Comparison of ENCODE assay signal across 18 cellular contexts in genomic region chr15:64146885-64147681, GRCh38. TPM values are rescaled to one million over a fixed set of nuclear protein-coding genes. Genes with fewer than 3 reads are reported as not detected.
A peak's percentile ranks its signal among the peaks of the same experiment; 100 is the strongest.
DNase-seq lines count a peak whose midpoint lies in the region; ATAC-seq, FAIRE-seq and TF ChIP-seq lines count a peak whose summit lies in the region.
"Had no signal": no experiment of that assay in that cellular context is flagged by ENCODE, and none has a peak within 500 bp of the region (broad histone marks: within the 10 kb centered on the region; RNA-seq: fewer than 3 reads in every experiment).

No MANE protein-coding gene starts in this region.

- H4K20me1 ChIP-seq in GM12878 (ENCODE audit: control insufficient read depth, insufficient read depth): no peaks in the 10 kb centered on the region

- CTCF ChIA-PET in GM12878 (lab: Yijun Ruan, JAX): interaction anchor here (0.7 to 1.4 kb wide), 3 partner anchors 10 to 455 kb away, joined by 3 read pairs; partner anchors contain the start of gene CIAO2A
- CTCF ChIA-PET in activated CD4-positive, alpha-beta memory T cell treated with anti-CD3 and anti-CD28 coated beads, Interleukin-2, amount 10 ng/mL, durations not matched to agents 7 days and 5 days (lab: Charles Lee): interaction anchor here (0.9 to 1.0 kb wide), 2 partner anchors 10 to 78 kb away, joined by 3 read pairs; no protein-coding TSS in a partner anchor

- H3K9me3 Mint-ChIP-seq in neural crest cell: no peaks in the 10 kb centered on the region
- H3K9me3 Mint-ChIP-seq in activated CD4-positive, alpha-beta memory T cell treated with anti-CD3 and anti-CD28 coated beads, Interleukin-2, amount 10 ng/mL, durations not matched to agents 7 days and 5 days: no peaks in the 10 kb centered on the region
- H3K9me3 Mint-ChIP-seq: activated T-helper 17 cell treated with anti-CD3 and anti-CD28 coated beads, Interleukin-2, amount 50 U/mL, for 72 hours; CD14-positive monocyte; nephron progenitor cell had no signal

- TF ChIP-seq POLR2A in GM12878 (IDR thresholded peaks at IDR 0.05; ENCODE audit: low read depth, low read length): 0 out of 2 replicates have a peak, but pooled peaks have one; percentile 21

- POLR2A ChIA-PET in GM12878 (lab: Charles Lee): interaction anchor here (0.5 to 0.8 kb wide), 4 partner anchors 17 to 658 kb away, joined by 3 read pairs; no protein-coding TSS in a partner anchor
- POLR2A ChIA-PET in activated CD4-positive, alpha-beta memory T cell treated with anti-CD3 and anti-CD28 coated beads, Interleukin-2, amount 10 ng/mL, durations not matched to agents 7 days and 5 days (lab: Charles Lee): interaction anchor here (2.6 kb wide), 1 partner anchor 15 kb away, joined by 12 read pairs; the partner anchor contains the start of gene PPIB

- no peak overlapping the region for H3K27ac ChIP-seq in GM12878 (ENCODE audit: control insufficient read depth, insufficient read depth)
- H3K27ac ChIP-seq: body of pancreas, HL-60, suprapubic skin had no signal

- no peak for ATAC-seq in GM12878
- ATAC-seq: activated T-helper 17 cell treated with anti-CD3 and anti-CD28 coated beads, Interleukin-2, amount 50 U/mL, for 72 hours; body of pancreas; left colon had no signal

- H3K9ac ChIP-seq in GM12878 (ENCODE audit: control insufficient read depth, insufficient read depth, low read length): no peak overlapping the region

- no peak for TF ChIP-seq CTCF in GM12878 (IDR thresholded peaks at IDR 0.05 in 2 of 3, conservative IDR thresholded peaks at IDR 0.05 in 1 of 3; ENCODE audit: control insufficient read depth in 2 of 3, extremely low read depth in 1 of 3, insufficient read depth in 1 of 3, low read depth in 3 of 3, low read length in 3 of 3)
- TF ChIP-seq CTCF in neural crest cell (conservative IDR thresholded peaks at IDR 0.05): no peak

- H3K27ac Mint-ChIP-seq in neural crest cell (ENCODE audit: unreplicated experiment): no peak overlapping the region
- H3K27ac Mint-ChIP-seq in activated CD4-positive, alpha-beta memory T cell treated with anti-CD3 and anti-CD28 coated beads, Interleukin-2, amount 10 ng/mL, durations not matched to agents 7 days and 5 days: no peak overlapping the region
- H3K27ac Mint-ChIP-seq: activated T-helper 17 cell treated with anti-CD3 and anti-CD28 coated beads, Interleukin-2, amount 50 U/mL, for 72 hours; nephron progenitor cell had no signal

- no TSS peak for BruUV-seq in GM12878 (replicated peaks; lab: Mats Ljungman, UMichigan)

- H3K4me1 ChIP-seq in GM12878 (ENCODE audit: control insufficient read depth, insufficient read depth, low read length): peaks cover 54% of the 10 kb centered on the region

- H3K9me3 ChIP-seq in GM12878 (replicated peaks; ENCODE audit: control insufficient read depth, insufficient read depth, low read length): no peaks in the 10 kb centered on the region
- H3K9me3 ChIP-seq: body of pancreas, suprapubic skin had no signal

- in situ Hi-C loops in GM12878 (cut with MboI): no loop called here

- DNase-seq in OCI-M1 (lab: John Stamatoyannopoulos, UW) (peak; percentile 60), GM12878 (ENCODE audit: low read depth, low spot score) (no peak), neural crest cell (ENCODE audit: low read depth, low spot score) (no peak), DMS79 (lab: John Stamatoyannopoulos, UW) (no peak), HK-2 (ENCODE audit: unreplicated experiment) (no peak)
- no peak for DNase-seq in activated CD4-positive, alpha-beta memory T cell treated with anti-CD3 and anti-CD28 coated beads, Interleukin-2, amount 10 ng/mL, durations not matched to agents 7 days and 5 days
- DNase-seq: activated CD4-positive, alpha-beta T cell treated with anti-CD3 and anti-CD28 coated beads for 48 hours; body of pancreas; EL; left colon; NCI-H2029 treated with DMSO at 0.1 percent for 48 hours; nephron progenitor cell; small intestine had no signal

- H3K36me3 Mint-ChIP-seq in neural crest cell (ENCODE audit: low read depth): peaks cover 8% of the 10 kb centered on the region
- H3K36me3 Mint-ChIP-seq in activated CD4-positive, alpha-beta memory T cell treated with anti-CD3 and anti-CD28 coated beads, Interleukin-2, amount 10 ng/mL, durations not matched to agents 7 days and 5 days (ENCODE audit: low read depth): peaks cover 12% of the 10 kb centered on the region

- H3K27me3 ChIP-seq in GM12878 (replicated peaks in 1 of 2; ENCODE audit: control insufficient read depth in 2 of 2, insufficient read depth in 2 of 2, low read length in 1 of 2): no peaks in the 10 kb centered on the region
- H3K27me3 ChIP-seq: body of pancreas had no signal

- H3K36me3 ChIP-seq in GM12878 (ENCODE audit: control insufficient read depth in 2 of 2, insufficient read depth in 2 of 2, low read length in 1 of 2): peaks cover 5% of the 10 kb centered on the region in 2 experiments

- RAD21 ChIA-PET in GM12878 (lab: Charles Lee; ENCODE audit: unreplicated experiment): no interaction called here

- TF ChIP-seq RAD21 in GM12878 (IDR thresholded peaks at IDR 0.05; ENCODE audit: insufficient read depth, low read depth, low read length): no peak

- peaks cover 37% of the 10 kb centered on the region for H3K4me1 Mint-ChIP-seq in neural crest cell
- peaks cover 19% of the 10 kb centered on the region for H3K4me1 Mint-ChIP-seq in activated CD4-positive, alpha-beta memory T cell treated with anti-CD3 and anti-CD28 coated beads, Interleukin-2, amount 10 ng/mL, durations not matched to agents 7 days and 5 days

- SMC1A ChIA-PET in GM12878 (lab: Charles Lee; ENCODE audit: uncharacterized antibody, unreplicated experiment): interaction anchor here (1.1 to 1.7 kb wide), 3 partner anchors 13 to 53 kb away, joined by 3 read pairs; no protein-coding TSS in a partner anchor

- no peak overlapping the region for H3K4me3 ChIP-seq in GM12878
- H3K4me3 ChIP-seq: body of pancreas, suprapubic skin had no signal

- peak overlapping the region; percentile 57 for H3K4me3 Mint-ChIP-seq in neural crest cell
- H3K4me3 Mint-ChIP-seq in activated CD4-positive, alpha-beta memory T cell treated with anti-CD3 and anti-CD28 coated beads, Interleukin-2, amount 10 ng/mL, durations not matched to agents 7 days and 5 days: no peak overlapping the region
- H3K4me3 Mint-ChIP-seq: activated T-helper 17 cell treated with anti-CD3 and anti-CD28 coated beads, Interleukin-2, amount 50 U/mL, for 72 hours; CD14-positive monocyte; nephron progenitor cell had no signal

- H3K4me2 ChIP-seq in GM12878 (ENCODE audit: control insufficient read depth, insufficient read depth): no peak overlapping the region

- no peak for TF ChIP-seq EP300 in GM12878 (IDR thresholded peaks at IDR 0.05; ENCODE audit: borderline replicate concordance in 1 of 2, control insufficient read depth in 1 of 2, low read depth in 2 of 2, low read length in 2 of 2)

- H2AFZ ChIP-seq in GM12878 (ENCODE audit: control insufficient read depth, low read depth, low read length): no peak overlapping the region

- intact Hi-C loops in GM12878 (cut with micrococcal nuclease; ENCODE audit: unreplicated experiment): no loop called here

- no peak for FAIRE-seq in GM12878 (lab: Jason Lieb, UNC)
- FAIRE-seq: H1, small intestine had no signal

- WGBS in GM12878 (ENCODE audit: insufficient coverage, insufficient replicate concordance, low lambda C conversion rate, missing lambda C conversion rate): 99% methylated on average over 19 of the region's 26 CpGs

- H3K79me2 ChIP-seq in GM12878 (ENCODE audit: control insufficient read depth, insufficient read depth, low read length): peaks cover 5% of the 10 kb centered on the region

- peaks cover 14% of the 10 kb centered on the region for H3K27me3 Mint-ChIP-seq in neural crest cell (ENCODE audit: low read depth)
- no peaks in the 10 kb centered on the region for H3K27me3 Mint-ChIP-seq in activated CD4-positive, alpha-beta memory T cell treated with anti-CD3 and anti-CD28 coated beads, Interleukin-2, amount 10 ng/mL, durations not matched to agents 7 days and 5 days

RNA-seq across cellular contexts. Expression of gene SNX22, which starts 4.4 kb away (rescaled TPM):
- 19.1 and 22.5 TPM in 2 replicates for total RNA-seq in GM12878 (2013; cell fraction: nucleolus; rRNA removed)
- total RNA-seq in GM12878 (2014; rRNA removed) (23.2 and 25.7 TPM in 2 replicates), GM12878 (2014; rRNA removed; fragmentation: Illumina TruSeq; extraction: Trizol) (11.1 and 12.2 TPM in 2 replicates), GM12878 (2021) (23.2 and 26.1 TPM in 2 replicates), neural crest cell (12.7 and 12.9 TPM in 2 replicates)
- polyA plus RNA-seq in GM12878 (2011; ENCODE audit: low read depth): 3.8 TPM
- polyA plus RNA-seq in GM12878 (2011; rRNA removed) (3.2 and 4.4 TPM in 2 replicates), GM12878 (2014; fragmentation: Illumina TruSeq; extraction: Trizol) (6.6 and 10.4 TPM in 2 replicates), GM12878 (2014; fragmentation: Nextera tagmentation; extraction: Ambion mirVana) (1 to 10 TPM; 6.3 to 6.8 TPM), GM12878 (2014; rRNA removed) (26.1 and 29.0 TPM in 2 replicates), GM12878 (2016; fragmentation: Nextera tagmentation; extraction: Ambion mirVana) (1 to 10 TPM; 6.4 to 6.9 TPM)
- 8.4 and 9.9 TPM in 2 replicates for polyA plus RNA-seq in GM12878 (2011; cell fraction: cytosol; rRNA removed)
- 40.5 and 42.5 TPM in 2 replicates for polyA plus RNA-seq in GM12878 (2011; cell fraction: nucleus; rRNA removed)
- polyA plus RNA-seq in GM12878 (2012): 7.4 and 8.1 TPM in 2 replicates
- polyA minus RNA-seq in GM12878 (2011; rRNA and poly(A)+ RNA removed): 6.1 and 10.1 TPM in 2 replicates
- polyA minus RNA-seq in GM12878 (2011; cell fraction: cytosol; rRNA and poly(A)+ RNA removed): 1.6 and 2.0 TPM in 2 replicates
- 13.7 and 25.9 TPM in 2 replicates for polyA minus RNA-seq in GM12878 (2011; cell fraction: nucleus; rRNA and poly(A)+ RNA removed)
- total RNA-seq in activated CD4-positive, alpha-beta memory T cell treated with anti-CD3 and anti-CD28 coated beads, Interleukin-2, amount 10 ng/mL, durations not matched to agents 7 days and 5 days: under 1 TPM; 0.55 to 0.68 TPM

RNA-seq across cellular contexts. Expression of gene PPIB, which starts 15.7 kb away (rescaled TPM):
- total RNA-seq in GM12878 (2013; cell fraction: nucleolus; rRNA removed): 92.7 and 97.9 TPM in 2 replicates
- total RNA-seq in GM12878 (2014; rRNA removed): 336 and 349 TPM in 2 replicates
- total RNA-seq in GM12878 (2014; rRNA removed; fragmentation: Illumina TruSeq; extraction: Trizol): 401 and 446 TPM in 2 replicates
- total RNA-seq in GM12878 (2021): 404 and 424 TPM in 2 replicates
- polyA plus RNA-seq in GM12878 (2011; ENCODE audit: low read depth): 388 TPM
- 281 and 344 TPM in 2 replicates for polyA plus RNA-seq in GM12878 (2011; rRNA removed)
- polyA plus RNA-seq in GM12878 (2011; cell fraction: cytosol; rRNA removed): 359 and 447 TPM in 2 replicates
- 184 and 201 TPM in 2 replicates for polyA plus RNA-seq in GM12878 (2011; cell fraction: nucleus; rRNA removed)
- polyA plus RNA-seq in GM12878 (2012): 477 and 571 TPM in 2 replicates
- polyA plus RNA-seq in GM12878 (2014; fragmentation: Illumina TruSeq; extraction: Trizol): 284 and 570 TPM in 2 replicates
- polyA plus RNA-seq in GM12878 (2014; fragmentation: Nextera tagmentation; extraction: Ambion mirVana): 100 to 1,000 TPM; 831 to 858 TPM
- 393 and 399 TPM in 2 replicates for polyA plus RNA-seq in GM12878 (2014; rRNA removed)
- 100 to 1,000 TPM; 915 to 936 TPM for polyA plus RNA-seq in GM12878 (2016; fragmentation: Nextera tagmentation; extraction: Ambion mirVana)
- polyA minus RNA-seq in GM12878 (2011; rRNA and poly(A)+ RNA removed): 248 and 256 TPM in 2 replicates
- polyA minus RNA-seq in GM12878 (2011; cell fraction: cytosol; rRNA and poly(A)+ RNA removed): 100 and 121 TPM in 2 replicates
- polyA minus RNA-seq in GM12878 (2011; cell fraction: nucleus; rRNA and poly(A)+ RNA removed): 23.7 and 44.3 TPM in 2 replicates
- 398 and 406 TPM in 2 replicates for total RNA-seq in neural crest cell
- total RNA-seq in activated CD4-positive, alpha-beta memory T cell treated with anti-CD3 and anti-CD28 coated beads, Interleukin-2, amount 10 ng/mL, durations not matched to agents 7 days and 5 days: 100 to 1,000 TPM; 392 to 410 TPM

RNA-seq across cellular contexts. Expression of gene SNX1, which starts 51.3 kb away (rescaled TPM):
- total RNA-seq in GM12878 (2013; cell fraction: nucleolus; rRNA removed): 73.0 and 74.8 TPM in 2 replicates
- total RNA-seq in GM12878 (2014; rRNA removed) (31.7 and 47.7 TPM in 2 replicates), GM12878 (2014; rRNA removed; fragmentation: Illumina TruSeq; extraction: Trizol) (60.4 and 62.5 TPM in 2 replicates), GM12878 (2021) (107 and 115 TPM in 2 replicates), neural crest cell (104 and 131 TPM in 2 replicates)
- polyA plus RNA-seq in GM12878 (2011; ENCODE audit: low read depth): 35.5 TPM
- polyA plus RNA-seq in GM12878 (2011; rRNA removed) (97.7 and 107 TPM in 2 replicates), GM12878 (2014; fragmentation: Illumina TruSeq; extraction: Trizol) (92.2 and 97.0 TPM in 2 replicates), GM12878 (2014; fragmentation: Nextera tagmentation; extraction: Ambion mirVana) (10 to 100 TPM; 17.8 to 32.3 TPM), GM12878 (2014; rRNA removed) (79.8 and 95.7 TPM in 2 replicates), GM12878 (2016; fragmentation: Nextera tagmentation; extraction: Ambion mirVana) (100 to 1,000 TPM; 113 TPM)
- polyA plus RNA-seq in GM12878 (2011; cell fraction: cytosol; rRNA removed): 86.6 and 101 TPM in 2 replicates
- polyA plus RNA-seq in GM12878 (2011; cell fraction: nucleus; rRNA removed): 133 and 168 TPM in 2 replicates
- 58.2 and 60.8 TPM in 2 replicates for polyA plus RNA-seq in GM12878 (2012)
- 70.5 and 78.2 TPM in 2 replicates for polyA minus RNA-seq in GM12878 (2011; rRNA and poly(A)+ RNA removed)
- 24.1 and 30.9 TPM in 2 replicates for polyA minus RNA-seq in GM12878 (2011; cell fraction: cytosol; rRNA and poly(A)+ RNA removed)
- polyA minus RNA-seq in GM12878 (2011; cell fraction: nucleus; rRNA and poly(A)+ RNA removed): 29.1 and 41.5 TPM in 2 replicates
- 100 to 1,000 TPM; 115 to 129 TPM for total RNA-seq in activated CD4-positive, alpha-beta memory T cell treated with anti-CD3 and anti-CD28 coated beads, Interleukin-2, amount 10 ng/mL, durations not matched to agents 7 days and 5 days

RNA-seq across cellular contexts. Expression of gene CIAO2A, which starts 53.4 kb away (rescaled TPM):
- total RNA-seq in GM12878 (2013; cell fraction: nucleolus; rRNA removed): 28.6 and 31.7 TPM in 2 replicates
- total RNA-seq in GM12878 (2014; rRNA removed) (169 and 200 TPM in 2 replicates), GM12878 (2014; rRNA removed; fragmentation: Illumina TruSeq; extraction: Trizol) (159 and 160 TPM in 2 replicates), GM12878 (2021) (94.5 and 101 TPM in 2 replicates), neural crest cell (66.1 and 66.2 TPM in 2 replicates)
- polyA plus RNA-seq in GM12878 (2011; ENCODE audit: low read depth): 57.0 TPM
- polyA plus RNA-seq in GM12878 (2011; rRNA removed) (209 and 341 TPM in 2 replicates), GM12878 (2014; fragmentation: Illumina TruSeq; extraction: Trizol) (132 and 138 TPM in 2 replicates), GM12878 (2014; fragmentation: Nextera tagmentation; extraction: Ambion mirVana) (100 to 1,000 TPM; 264 to 303 TPM), GM12878 (2014; rRNA removed) (164 and 198 TPM in 2 replicates), GM12878 (2016; fragmentation: Nextera tagmentation; extraction: Ambion mirVana) (100 to 1,000 TPM; 399 to 400 TPM)
- 67.5 and 68.0 TPM in 2 replicates for polyA plus RNA-seq in GM12878 (2011; cell fraction: cytosol; rRNA removed)
- 38.7 and 42.2 TPM in 2 replicates for polyA plus RNA-seq in GM12878 (2011; cell fraction: nucleus; rRNA removed)
- polyA plus RNA-seq in GM12878 (2012): 108 and 116 TPM in 2 replicates
- polyA minus RNA-seq in GM12878 (2011; rRNA and poly(A)+ RNA removed): 15.3 and 17.4 TPM in 2 replicates
- 13.8 and 19.2 TPM in 2 replicates for polyA minus RNA-seq in GM12878 (2011; cell fraction: cytosol; rRNA and poly(A)+ RNA removed)
- polyA minus RNA-seq in GM12878 (2011; cell fraction: nucleus; rRNA and poly(A)+ RNA removed): 7.9 and 11.5 TPM in 2 replicates
- 10 to 100 TPM; 74.4 to 85.0 TPM for total RNA-seq in activated CD4-positive, alpha-beta memory T cell treated with anti-CD3 and anti-CD28 coated beads, Interleukin-2, amount 10 ng/mL, durations not matched to agents 7 days and 5 days
